8 cellular contexts compared by ENCODE assay signal in the genomic region with DNA sequence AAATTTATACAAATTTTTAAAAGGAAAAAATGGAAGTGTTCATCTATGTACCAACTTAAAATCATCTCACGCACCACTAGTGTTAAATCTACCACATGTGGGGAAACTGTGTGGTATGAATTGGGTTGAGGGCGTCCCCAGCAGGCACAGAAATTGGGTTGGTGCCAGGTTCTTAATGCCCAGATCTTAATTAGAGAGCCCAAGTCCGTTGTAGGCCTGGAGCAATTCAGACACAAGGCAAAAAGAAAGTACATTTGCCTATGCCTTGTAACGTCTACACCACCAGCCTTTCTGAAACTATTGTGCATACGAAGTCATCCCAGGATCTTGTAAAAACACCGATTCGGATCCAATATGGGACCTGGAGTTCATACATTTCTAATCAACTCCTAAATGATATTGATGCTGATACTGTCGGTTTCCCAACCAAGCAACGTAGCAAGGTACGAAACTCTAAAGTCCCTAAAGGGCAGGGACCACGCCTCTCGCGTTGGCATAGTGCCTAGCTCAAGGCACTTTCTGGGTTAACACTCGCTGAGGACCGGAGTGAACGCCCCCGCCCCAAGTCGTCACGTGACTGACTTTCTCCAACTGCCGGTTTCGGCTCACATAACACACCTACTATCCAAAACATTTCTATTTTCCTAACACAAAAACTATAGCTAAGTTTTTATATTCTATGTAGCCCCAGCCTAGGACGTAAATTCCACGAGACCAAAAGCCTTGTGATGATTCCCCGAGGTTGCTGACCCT. TPM values are rescaled to one million over a fixed set of nuclear protein-coding genes. Genes with fewer than 3 reads are reported as not detected.
A peak's percentile ranks its signal among the peaks of the same experiment; 100 is the strongest.
DNase-seq lines count a peak whose midpoint lies in the region; ATAC-seq and TF ChIP-seq lines count a peak whose summit lies in the region.

No MANE protein-coding gene starts in this region.

- peaks cover 1% of the 10 kb centered on the region for H3K27me3 Mint-ChIP-seq in chondrocyte (ENCODE audit: low read depth)

- no peak for TF ChIP-seq CTCF in chondrocyte (IDR thresholded peaks at IDR 0.05)

- peak overlapping the region; percentile 97 for H3K4me3 Mint-ChIP-seq in chondrocyte (ENCODE audit: unreplicated experiment)

- ATAC-seq in HG03039 (IDR thresholded peaks at IDR 0.05; ENCODE audit: unreplicated experiment), result peak; percentile 22

- peaks cover 30% of the 10 kb centered on the region for H3K4me1 Mint-ChIP-seq in chondrocyte (ENCODE audit: low read depth)

- peak; percentile 59 to 80 (median 69) for DNase-seq in NCI-H1417 (lab: John Stamatoyannopoulos, UW)
- DNase-seq in NCI-H1417 treated with DMSO at 0.1 percent for 48 hours (lab: John Stamatoyannopoulos, UW), result no peak
- DNase-seq in NCI-H2227 (lab: John Stamatoyannopoulos, UW; ENCODE audit: unreplicated experiment), result peak; percentile 77
- peak; percentile 62 for DNase-seq in activated CD4-positive, alpha-beta T cell treated with anti-CD3 and anti-CD28 coated beads for 1 hour
- no peak for DNase-seq in chondrocyte (ENCODE audit: low spot score)
- peak; percentile 86 for DNase-seq in left kidney (ENCODE audit: low read depth, low spot score)
- peak; percentile 61 to 64 for DNase-seq in stimulated activated CD4-positive, alpha-beta T cell treated with anti-CD3 and anti-CD28 coated beads, Interleukin-2, amount 100 ng/mL, for 48 hours

- no peaks in the 10 kb centered on the region for H3K36me3 Mint-ChIP-seq in chondrocyte (ENCODE audit: low read depth)

- H3K27ac Mint-ChIP-seq in chondrocyte (ENCODE audit: unreplicated experiment), result peak overlapping the region; percentile 98

- no peaks in the 10 kb centered on the region for H3K9me3 Mint-ChIP-seq in chondrocyte (ENCODE audit: low read depth)

RNA-seq across cellular contexts. Expression of gene UQCRC2, which starts 0.9 kb away (rescaled TPM):
- total RNA-seq in chondrocyte, result 144 to 176 TPM (median 154 TPM) in 3 replicates

RNA-seq across cellular contexts. Expression of gene PDZD9, which starts 48.7 kb away (rescaled TPM):
- total RNA-seq in chondrocyte, result not detected in 3 replicates

RNA-seq across cellular contexts. Expression of gene MOSMO, which starts 55.7 kb away (rescaled TPM):
- 9.7 to 11.3 TPM (median 10.7 TPM) in 3 replicates for total RNA-seq in chondrocyte

Comparison
In these comparisons a context has a peak if more than half of its experiments do, and no peak if none do; other contexts are left out.
1. DNase-seq: peak in NCI-H1417 (3 of 3), NCI-H2227 (single experiment), activated CD4-positive, alpha-beta T cell treated with anti-CD3 and anti-CD28 coated beads for 1 hour (single experiment), left kidney (single experiment) and stimulated activated CD4-positive, alpha-beta T cell treated with anti-CD3 and anti-CD28 coated beads, Interleukin-2, amount 100 ng/mL, for 48 hours (2 of 2); none in NCI-H1417 treated with DMSO at 0.1 percent for 48 hours (single experiment) and chondrocyte (single experiment).